In genomic region chr6:13120483-13121482, GRCh38 we compare ENCODE assay signal across 19 cellular contexts.
A peak's percentile ranks its signal among the peaks of the same experiment; 100 is the strongest.
DNase-seq lines count a peak whose midpoint lies in the region; ATAC-seq, FAIRE-seq and TF ChIP-seq lines count a peak whose summit lies in the region.
"Had no signal": no experiment of that assay in that cellular context is flagged by ENCODE, and none has a peak within 500 bp of the region (broad histone marks: within the 10 kb centered on the region; RNA-seq: fewer than 3 reads in every experiment).

No MANE protein-coding gene starts in this region.

- peak; percentile 47 for FAIRE-seq in bronchial epithelial cell (lab: Jason Lieb, UNC)
- FAIRE-seq: endothelial cell of umbilical vein, keratinocyte had no signal

- TF ChIP-seq CTCF in HFF-Myc (IDR thresholded peaks at IDR 0.05; ENCODE audit: low read depth, low read length, missing control alignments) (peak; percentile 11), bronchial epithelial cell (IDR thresholded peaks at IDR 0.05; ENCODE audit: insufficient read depth, low read length, severe bottlenecking) (no peak)

- no peak overlapping the region for H3K4me3 ChIP-seq in HFF-Myc (replicated peaks; ENCODE audit: low read depth, low read length)
- no peak overlapping the region for H3K4me3 ChIP-seq in bronchial epithelial cell (ENCODE audit: low read depth, low read length)
- H3K4me3 ChIP-seq: MG63, smooth muscle cell had no signal

- H3K27me3 ChIP-seq in bronchial epithelial cell (ENCODE audit: control insufficient read depth, insufficient read depth, low read length), result no peaks in the 10 kb centered on the region

- DNase-seq in DMS114 treated with DMSO at 0.1 percent for 48 hours (lab: John Stamatoyannopoulos, UW; ENCODE audit: unreplicated experiment) (peak; percentile 6), HFF-Myc (ENCODE audit: extremely low read depth, low read depth) (no peak), bronchial epithelial cell (ENCODE audit: low read depth) (no peak), left kidney (ENCODE audit: low read depth, low spot score) (peak; percentile 78), DMS153 (lab: John Stamatoyannopoulos, UW) (no peak), LoVo (ENCODE audit: low spot score) (no peak)
- DNase-seq: activated CD4-positive, CD25-positive, alpha-beta regulatory T cell treated with anti-CD3 and anti-CD28 coated beads, Interleukin-2, amount 50 U/mL, for 72 hours; activated CD8-positive, alpha-beta memory T cell treated with anti-CD3 and anti-CD28 coated beads, Interleukin-2, amount 10 ng/mL, durations not matched to agents 7 days and 5 days; activated naive CD4-positive, alpha-beta T cell; COR-L47; H7; MG63; NCI-H1930; T-helper 17 cell had no signal

- no peaks in the 10 kb centered on the region for H3K36me3 ChIP-seq in bronchial epithelial cell (ENCODE audit: control insufficient read depth, insufficient read depth, low read length)
- H3K36me3 ChIP-seq: MG63 had no signal

- no peak for ATAC-seq in GM21723 (IDR thresholded peaks at IDR 0.05; ENCODE audit: unreplicated experiment)
- no peak for ATAC-seq in HG03439 (IDR thresholded peaks at IDR 0.05; ENCODE audit: unreplicated experiment)
- ATAC-seq: activated CD8-positive, alpha-beta memory T cell treated with anti-CD3 and anti-CD28 coated beads, Interleukin-2, amount 10 ng/mL, durations not matched to agents 7 days and 5 days; T-helper 17 cell had no signal

Comparison
In these comparisons a context has a peak if more than half of its experiments do, and no peak if none do; other contexts are left out.
1. DNase-seq: peak in DMS114 treated with DMSO at 0.1 percent for 48 hours (single experiment) and left kidney (single experiment); none in HFF-Myc (single experiment), bronchial epithelial cell (single experiment), DMS153 (single experiment) and LoVo (single experiment).